Comparison of ENCODE assay signal across 19 cellular contexts in genomic region chr4:106033469-106033868, GRCh38.
"Had no signal": no experiment of that assay in that cellular context is flagged by ENCODE, and none has a peak within 500 bp of the region (broad histone marks: within the 10 kb centered on the region; RNA-seq: fewer than 3 reads in every experiment).

No MANE protein-coding gene starts in this region.

- H3K27ac ChIP-seq: esophagus muscularis mucosa, tibial nerve, WERI-Rb-1 had no signal

- H3K27me3 ChIP-seq: esophagus muscularis mucosa, tibial nerve had no signal

- DNase-seq: activated CD4-positive, alpha-beta memory T cell treated with anti-CD3 and anti-CD28 coated beads for 36 hours; activated CD4-positive, alpha-beta T cell treated with anti-CD3 and anti-CD28 coated beads, Interleukin-2, amount 10 ng/mL, durations not matched to agents 24 days and 14 days; activated CD4-positive, CD25-positive, alpha-beta regulatory T cell treated with anti-CD3 and anti-CD28 coated beads, Interleukin-2, amount 50 U/mL, for 72 hours; activated CD8-positive, alpha-beta memory T cell treated with anti-CD3 and anti-CD28 coated beads, Interleukin-2, amount 50 U/mL, for 4 hours; activated effector memory CD4-positive, alpha-beta T cell treated with anti-CD3 and anti-CD28 coated beads, Interleukin-2, amount 50 U/mL, for 16 hours; activated naive CD4-positive, alpha-beta T cell treated with anti-CD3 and anti-CD28 coated beads for 36 hours; activated naive CD8-positive, alpha-beta T cell treated with anti-CD3 and anti-CD28 coated beads for 36 hours; activated T-cell treated with anti-CD3 and anti-CD28 coated beads, Interleukin-2, amount 50 U/mL, for 1 hour; endodermal cell; foreskin melanocyte; mammary epithelial cell; right cardiac atrium; stimulated activated CD4-positive, alpha-beta T cell treated with anti-CD3 and anti-CD28 coated beads, Interleukin-2, amount 100 ng/mL, for 48 hours; stimulated activated naive CD4-positive, alpha-beta T cell treated with Interleukin-2 at 50 U/mL for 16 hours; T-helper 17 cell; WERI-Rb-1 had no signal

- H3K36me3 ChIP-seq: esophagus muscularis mucosa, tibial nerve, WERI-Rb-1 had no signal

- ATAC-seq: natural killer cell treated with Interleukin-12 subunit alpha and Interleukin-12 subunit beta and Interleukin-15 and Interleukin-18, amount 100 ng/mL, for 72 hours; right cardiac atrium; T-helper 17 cell had no signal

- H3K4me1 ChIP-seq: tibial nerve had no signal

- H3K4me3 ChIP-seq: esophagus muscularis mucosa, tibial nerve had no signal
